ENCODE assay signal across 23 cellular contexts in the genomic region with DNA sequence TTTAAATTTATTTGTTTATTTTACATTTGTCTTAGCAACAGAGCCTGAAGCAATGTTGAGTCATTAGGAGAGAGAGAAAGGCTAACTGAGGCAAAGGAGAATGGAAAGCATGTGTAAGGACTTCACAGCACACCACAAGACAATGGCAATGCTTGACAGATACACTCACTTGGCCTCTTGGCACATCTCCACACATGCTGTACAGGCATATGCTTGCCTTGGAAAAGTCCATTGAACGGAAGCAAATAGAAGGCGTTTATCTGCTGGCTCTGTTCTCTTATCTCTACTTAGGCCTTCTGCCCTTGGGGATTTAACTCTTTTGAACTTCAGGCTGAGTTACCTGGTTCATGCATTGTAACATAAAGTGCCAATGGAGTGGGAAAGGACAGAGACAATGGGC.
A peak's percentile ranks its signal among the peaks of the same experiment; 100 is the strongest.
DNase-seq lines count a peak whose midpoint lies in the region; ATAC-seq, FAIRE-seq and TF ChIP-seq lines count a peak whose summit lies in the region.
"Had no signal": no experiment of that assay in that cellular context is flagged by ENCODE, and none has a peak within 500 bp of the region (broad histone marks: within the 10 kb centered on the region; RNA-seq: fewer than 3 reads in every experiment).

No MANE protein-coding gene starts in this region.

- peaks cover 37% of the 10 kb centered on the region for H3K27me3 Mint-ChIP-seq in osteocyte (ENCODE audit: unreplicated experiment)

- peak; percentile 25 for DNase-seq in NCI-H345 (lab: John Stamatoyannopoulos, UW)
- no peak for DNase-seq in NCI-H345 treated with DMSO at 0.1 percent for 48 hours (lab: John Stamatoyannopoulos, UW; ENCODE audit: unreplicated experiment)
- peak; percentile 62 for DNase-seq in NCI-H2171 treated with DMSO at 0.1 percent for 48 hours (lab: John Stamatoyannopoulos, UW)
- DNase-seq in bronchial epithelial cell (ENCODE audit: low read depth) = peak; percentile 96
- DNase-seq in osteocyte (ENCODE audit: extremely low spot score, unreplicated experiment) = peak; percentile 40
- no peak for DNase-seq in NCI-H446 (lab: John Stamatoyannopoulos, UW)
- no peak for DNase-seq in GM10248 (ENCODE audit: extremely low spot score)
- DNase-seq: activated CD4-positive, alpha-beta T cell treated with anti-CD3 and anti-CD28 coated beads for 36 hours; activated T-cell treated with anti-CD3 and anti-CD28 coated beads, Interleukin-2, amount 50 U/mL, for 4 hours; effector memory CD4-positive, alpha-beta T cell; NCI-H1092 treated with DMSO at 0.1 percent for 48 hours; NCI-H2029; psoas muscle; upper lobe of right lung had no signal

- no peak overlapping the region for H3K4me3 Mint-ChIP-seq in osteocyte (ENCODE audit: unreplicated experiment)
- H3K4me3 Mint-ChIP-seq: activated CD4-positive, alpha-beta T cell treated with anti-CD3 and anti-CD28 coated beads for 36 hours; activated T-cell treated with anti-CD3 and anti-CD28 coated beads, Interleukin-2, amount 50 U/mL, for 4 hours; B cell; memory B cell; T-helper 1 cell treated with Interleukin-12 subunit alpha and Interleukin-12 subunit beta and Interleukin-4 antibody, amounts not matched to agents 30 μg/mL and 1 μg/mL, for 36 hours had no signal

- no peak for ATAC-seq in HG03432 (IDR thresholded peaks at IDR 0.05; ENCODE audit: unreplicated experiment)
- ATAC-seq: activated CD4-positive, alpha-beta T cell treated with anti-CD3 and anti-CD28 coated beads for 36 hours; activated T-cell treated with anti-CD3 and anti-CD28 coated beads, Interleukin-2, amount 50 U/mL, for 4 hours; psoas muscle; upper lobe of right lung had no signal

- H3K36me3 Mint-ChIP-seq in osteocyte (ENCODE audit: unreplicated experiment) = no peaks in the 10 kb centered on the region
- H3K36me3 Mint-ChIP-seq: memory B cell had no signal

- TF ChIP-seq CTCF in bronchial epithelial cell (IDR thresholded peaks at IDR 0.05; ENCODE audit: insufficient read depth, low read length, severe bottlenecking) = no peak
- no peak for TF ChIP-seq CTCF in osteocyte (IDR thresholded peaks at IDR 0.05)
- TF ChIP-seq CTCF in GM10248 (IDR thresholded peaks at IDR 0.05; ENCODE audit: control extremely low read depth, extremely low read depth, low read depth, missing control alignments) = no peak

- no peak overlapping the region for H3K27ac Mint-ChIP-seq in osteocyte (ENCODE audit: unreplicated experiment)
- H3K27ac Mint-ChIP-seq: activated CD4-positive, alpha-beta T cell treated with anti-CD3 and anti-CD28 coated beads for 36 hours; B cell; memory B cell; T-helper 1 cell treated with Interleukin-12 subunit alpha and Interleukin-12 subunit beta and Interleukin-4 antibody, amounts not matched to agents 30 μg/mL and 1 μg/mL, for 36 hours had no signal

- CTCF ChIA-PET in GM10248 (lab: Yijun Ruan, JAX) = no interaction called here

- H3K36me3 ChIP-seq in bronchial epithelial cell (ENCODE audit: control insufficient read depth, insufficient read depth, low read length) = no peaks in the 10 kb centered on the region
- H3K36me3 ChIP-seq: upper lobe of right lung had no signal

- POLR2A ChIA-PET in GM10248 (lab: Yijun Ruan, JAX) = no interaction called here

- H3K27me3 ChIP-seq in bronchial epithelial cell (ENCODE audit: control insufficient read depth, insufficient read depth, low read length) = no peaks in the 10 kb centered on the region
- H3K27me3 ChIP-seq: upper lobe of right lung had no signal

- H3K4me3 ChIP-seq in bronchial epithelial cell (ENCODE audit: low read depth, low read length) = no peak overlapping the region
- H3K4me3 ChIP-seq: psoas muscle, SK-N-MC, skin epidermis, upper lobe of right lung had no signal

- FAIRE-seq in bronchial epithelial cell (lab: Jason Lieb, UNC) = peak; percentile 93
- FAIRE-seq: colon, GM12891, RCC 7860 had no signal

- H3K4me1 Mint-ChIP-seq in osteocyte (ENCODE audit: unreplicated experiment) = no peaks in the 10 kb centered on the region
- H3K4me1 Mint-ChIP-seq: activated CD4-positive, alpha-beta T cell treated with anti-CD3 and anti-CD28 coated beads for 36 hours had no signal

- H3K9me3 Mint-ChIP-seq in osteocyte (ENCODE audit: unreplicated experiment) = no peaks in the 10 kb centered on the region
- H3K9me3 Mint-ChIP-seq: activated T-cell treated with anti-CD3 and anti-CD28 coated beads, Interleukin-2, amount 50 U/mL, for 4 hours; memory B cell; T-helper 1 cell treated with Interleukin-12 subunit alpha and Interleukin-12 subunit beta and Interleukin-4 antibody, amounts not matched to agents 30 μg/mL and 1 μg/mL, for 36 hours had no signal

Comparison
In these comparisons a context has a peak if more than half of its experiments do, and no peak if none do; other contexts are left out.
1. DNase-seq: peak in NCI-H345 (single experiment), NCI-H2171 treated with DMSO at 0.1 percent for 48 hours (single experiment), bronchial epithelial cell (single experiment) and osteocyte (single experiment); none in NCI-H345 treated with DMSO at 0.1 percent for 48 hours (single experiment), NCI-H446 (0 of 2) and GM10248 (single experiment).